ENCODE assay signal across 20 cellular contexts in the genomic region with DNA sequence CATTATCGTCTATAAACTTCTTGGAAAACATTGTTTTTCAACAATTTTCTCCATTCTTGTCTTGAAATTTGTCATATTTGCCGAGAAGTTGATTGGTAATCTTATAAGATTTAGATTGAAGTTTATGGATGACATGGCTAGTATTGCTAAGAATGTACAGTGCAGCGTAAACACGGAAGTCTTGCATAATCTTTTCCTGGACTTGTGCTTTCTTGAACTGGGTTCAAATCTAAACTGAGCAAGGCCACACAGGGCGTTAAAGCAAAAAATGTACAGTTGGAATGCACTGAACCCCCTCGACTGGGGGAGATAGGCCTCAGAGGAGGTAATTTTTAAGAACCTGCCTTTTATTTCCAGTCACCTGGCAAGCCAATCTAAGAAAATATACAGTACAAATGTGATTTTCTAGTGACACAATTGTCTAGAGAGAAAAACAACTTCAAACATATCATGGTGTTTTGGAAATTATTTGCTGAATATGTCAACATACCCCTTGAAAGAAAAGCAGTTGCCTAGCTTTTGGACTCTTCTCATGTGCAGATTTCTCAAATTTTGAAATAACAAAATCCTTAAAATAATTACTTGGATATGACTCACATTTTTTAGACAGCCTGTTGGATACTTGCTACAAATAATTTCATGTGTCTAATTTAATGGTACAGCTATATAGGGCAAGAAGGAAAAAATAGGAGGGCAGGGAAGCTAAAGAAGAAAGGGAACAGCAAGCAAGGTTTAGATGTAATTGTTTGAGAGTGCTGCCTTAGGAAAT. TPM values are rescaled to one million over a fixed set of nuclear protein-coding genes. Genes with fewer than 3 reads are reported as not detected.
DNase-seq lines count a peak whose midpoint lies in the region; ATAC-seq and TF ChIP-seq lines count a peak whose summit lies in the region.
"Had no signal": no experiment of that assay in that cellular context is flagged by ENCODE, and none has a peak within 500 bp of the region (broad histone marks: within the 10 kb centered on the region; RNA-seq: fewer than 3 reads in every experiment).

No MANE protein-coding gene starts in this region.

- ATAC-seq in thoracic aorta (ENCODE audit: insufficient number of reproducible peaks, low FRiP score, low read depth) (no peak), right lobe of liver (no peak), GM21528 (IDR thresholded peaks at IDR 0.05; ENCODE audit: low FRiP score, unreplicated experiment) (no peak)
- ATAC-seq: natural killer cell, psoas muscle had no signal

- no peak for TF ChIP-seq CTCF in mesothelial cell of epicardium (IDR thresholded peaks at IDR 0.05; ENCODE audit: unreplicated experiment)
- no peak for TF ChIP-seq CTCF in thoracic aorta (IDR thresholded peaks at IDR 0.05)
- TF ChIP-seq CTCF in right lobe of liver (IDR thresholded peaks at IDR 0.05): no peak

- H3K9ac ChIP-seq in adipocyte (ENCODE audit: low read length): peak overlapping the region; percentile 54

- H3K9me3 ChIP-seq in adipocyte (ENCODE audit: control insufficient read depth, low read length): no peaks in the 10 kb centered on the region
- H3K9me3 ChIP-seq in thoracic aorta: no peaks in the 10 kb centered on the region
- H3K9me3 ChIP-seq in right lobe of liver: no peaks in the 10 kb centered on the region
- H3K9me3 ChIP-seq: MG63, psoas muscle had no signal

- no peak for TF ChIP-seq POLR2A in right lobe of liver (IDR thresholded peaks at IDR 0.05)

- no peaks in the 10 kb centered on the region for H3K36me3 ChIP-seq in adipocyte (ENCODE audit: control insufficient read depth, insufficient read depth, low read length, severe bottlenecking)
- H3K36me3 ChIP-seq in thoracic aorta: no peaks in the 10 kb centered on the region
- H3K36me3 ChIP-seq in right lobe of liver: no peaks in the 10 kb centered on the region
- H3K36me3 ChIP-seq: MG63 had no signal

- peak overlapping the region; percentile 2 for H3K27ac Mint-ChIP-seq in mesothelial cell of epicardium
- H3K27ac Mint-ChIP-seq: activated naive CD4-positive, alpha-beta T cell treated with anti-CD3 and anti-CD28 coated beads, Interleukin-2, amount 50 U/mL, for 24 hours; natural killer cell had no signal

- no peak overlapping the region for H3K4me3 Mint-ChIP-seq in mesothelial cell of epicardium
- H3K4me3 Mint-ChIP-seq: activated naive CD4-positive, alpha-beta T cell treated with anti-CD3 and anti-CD28 coated beads, Interleukin-2, amount 50 U/mL, for 24 hours; IgD-negative memory B cell; natural killer cell had no signal

- H3K4me1 ChIP-seq in adipocyte (ENCODE audit: control insufficient read depth, insufficient read depth, low read length) (peaks cover 20% of the 10 kb centered on the region), thoracic aorta (ENCODE audit: control insufficient read depth in 1 of 2, low read depth in 2 of 2) (peaks cover 6 to 33% of the 10 kb centered on the region in 2 donors), right lobe of liver (no peaks in the 10 kb centered on the region)
- H3K4me1 ChIP-seq: psoas muscle had no signal

- 57% methylated on average over 6 of the region's 6 CpGs for WGBS in right lobe of liver (ENCODE audit: insufficient coverage, low coverage, low lambda C conversion rate, missing lambda C conversion rate)

- H3K4me3 ChIP-seq in adipocyte (ENCODE audit: low read length) (peak overlapping the region; percentile 13), thoracic aorta (no peak overlapping the region), right lobe of liver (no peak overlapping the region)
- H3K4me3 ChIP-seq: MG63, psoas muscle had no signal

- peaks cover 23% of the 10 kb centered on the region for H3K4me1 Mint-ChIP-seq in mesothelial cell of epicardium
- H3K4me1 Mint-ChIP-seq: activated naive CD4-positive, alpha-beta T cell treated with anti-CD3 and anti-CD28 coated beads, Interleukin-2, amount 50 U/mL, for 24 hours; natural killer cell had no signal

- intact Hi-C loops in right lobe of liver (cut with DNase I): no loop called here

- no peaks in the 10 kb centered on the region for H3K9me3 Mint-ChIP-seq in mesothelial cell of epicardium
- H3K9me3 Mint-ChIP-seq: activated naive CD4-positive, alpha-beta T cell treated with anti-CD3 and anti-CD28 coated beads, Interleukin-2, amount 50 U/mL, for 24 hours; IgD-negative memory B cell; natural killer cell had no signal

- DNase-seq in adipocyte (ENCODE audit: low read depth): peak; percentile 64
- DNase-seq in fibroblast of peridontal ligament (ENCODE audit: extremely low read depth): peak; percentile 48
- DNase-seq in mesothelial cell of epicardium (ENCODE audit: low spot score in 2 of 2, unreplicated experiment in 2 of 2): no peak
- DNase-seq in thoracic aorta (ENCODE audit: low spot score): no peak
- DNase-seq in right lobe of liver: no peak
- no peak for DNase-seq in MV-4-11 (lab: John Stamatoyannopoulos, UW)
- DNase-seq: activated CD4-positive, CD25-positive, alpha-beta regulatory T cell treated with anti-CD3 and anti-CD28 coated beads, Interleukin-2, amount 50 U/mL, for 72 hours; foreskin fibroblast; hypothalamus; islet precursor cell; MG63; natural killer cell; NCI-H146; psoas muscle; SHP77; stimulated activated CD8-positive, alpha-beta memory T cell treated with anti-CD3 and anti-CD28 coated beads, Interleukin-4, amount 100 ng/mL, for 48 hours had no signal

- H3K27me3 ChIP-seq in adipocyte (replicated peaks; ENCODE audit: control insufficient read depth, insufficient read depth, low read length) (no peaks in the 10 kb centered on the region), thoracic aorta (replicated peaks; ENCODE audit: insufficient read depth) (no peaks in the 10 kb centered on the region), right lobe of liver (no peaks in the 10 kb centered on the region)

- H3K36me3 Mint-ChIP-seq in mesothelial cell of epicardium: no peaks in the 10 kb centered on the region
- H3K36me3 Mint-ChIP-seq: activated naive CD4-positive, alpha-beta T cell treated with anti-CD3 and anti-CD28 coated beads, Interleukin-2, amount 50 U/mL, for 24 hours; IgD-negative memory B cell; natural killer cell had no signal

- H3K27me3 Mint-ChIP-seq in mesothelial cell of epicardium (ENCODE audit: low read depth): no peaks in the 10 kb centered on the region

- peak overlapping the region; percentile 13 to 14 for H3K27ac ChIP-seq in thoracic aorta
- no peak overlapping the region for H3K27ac ChIP-seq in right lobe of liver
- H3K27ac ChIP-seq: psoas muscle had no signal

RNA-seq across cellular contexts. Expression of gene GAS1, which starts 18.5 kb away (rescaled TPM):
- total RNA-seq in mesothelial cell of epicardium (47.8 to 50.6 TPM (median 49.1 TPM) in 3 replicates), thoracic aorta (100 to 1,000 TPM in 1 of 2 donors, 10 to 100 TPM in 1; 47.6 to 108 TPM), right lobe of liver (1 to 10 TPM in 5 of 6 experiments, under 1 TPM in 1; 0.93 to 3.7 (median 2.4) TPM)
- total RNA-seq: OCI-LY7 had no signal

Comparison
In these comparisons a context has a peak if more than half of its experiments do, and no peak if none do; other contexts are left out.
1. DNase-seq: peak in adipocyte (single experiment) and fibroblast of peridontal ligament (single experiment); none in mesothelial cell of epicardium (0 of 2), thoracic aorta (single experiment), right lobe of liver (0 of 3) and MV-4-11 (single experiment).
2. H3K27ac ChIP-seq: peak in thoracic aorta (2 of 2); none in right lobe of liver (0 of 3).
3. RNA of gene GAS1, which starts 18.5 kb away (total RNA-seq): 47.6 to 108 TPM in thoracic aorta and 47.8 to 50.6 TPM in mesothelial cell of epicardium; 0.93 to 3.7 TPM in right lobe of liver; every median in the first group is over 10 times any median in the second.